In genomic region chr2:17580319-17580715, GRCh38 we compare ENCODE assay signal across 15 cellular contexts. TPM values are rescaled to one million over a fixed set of nuclear protein-coding genes. Genes with fewer than 3 reads are reported as not detected.
A peak's percentile ranks its signal among the peaks of the same experiment; 100 is the strongest.
DNase-seq lines count a peak whose midpoint lies in the region; FAIRE-seq and TF ChIP-seq lines count a peak whose summit lies in the region.
"Had no signal": no experiment of that assay in that cellular context is flagged by ENCODE, and none has a peak within 500 bp of the region (broad histone marks: within the 10 kb centered on the region; RNA-seq: fewer than 3 reads in every experiment).

No MANE protein-coding gene starts in this region.

- FAIRE-seq in GM18507 (lab: Jason Lieb, UNC) (peak; percentile 70), H54 (lab: Jason Lieb, UNC) (no peak)
- FAIRE-seq: D721Med had no signal

- WGBS in esophagus squamous epithelium, 2 donors = 33 to 42% methylated on average over 1 to 2 of the region's 2 CpGs
- 52% methylated on average over 2 of the region's 2 CpGs for WGBS in suprapubic skin

- DNase-seq in GM18507 (ENCODE audit: extremely low spot score, insufficient read length, low read depth) (no peak), SW480 (ENCODE audit: low spot score) (peak; percentile 91), esophagus squamous epithelium (lab: John Stamatoyannopoulos, UW) (no peak), suprapubic skin (ENCODE audit: low spot score in 2 of 2) (no peak), KG1 (lab: John Stamatoyannopoulos, UW) (no peak), H54 (ENCODE audit: insufficient read length, low spot score) (no peak), dermis blood vessel endothelial cell (no peak)
- DNase-seq: BE2C; CD8-positive, alpha-beta T cell; DND-41; GDM1; NCI-H526 treated with DMSO at 0.1 percent for 48 hours; NK-92 treated with Interleukin-12 subunit alpha and Interleukin-12 subunit beta, amount 100 ng/mL, for 24 hours had no signal

- H3K27me3 ChIP-seq in esophagus squamous epithelium = no peaks in the 10 kb centered on the region
- H3K27me3 ChIP-seq in suprapubic skin = no peaks in the 10 kb centered on the region
- H3K27me3 ChIP-seq: BE2C had no signal

- H3K9me3 ChIP-seq in esophagus squamous epithelium (no peaks in the 10 kb centered on the region), suprapubic skin (no peaks in the 10 kb centered on the region)
- H3K9me3 ChIP-seq: BE2C, HAP-1 had no signal

- H3K36me3 ChIP-seq in esophagus squamous epithelium (no peaks in the 10 kb centered on the region), suprapubic skin (no peaks in the 10 kb centered on the region)
- H3K36me3 ChIP-seq: BE2C, HAP-1 had no signal

- TF ChIP-seq EP300 in suprapubic skin (IDR thresholded peaks at IDR 0.05) = no peak

- H3K4me3 ChIP-seq in esophagus squamous epithelium = peak overlapping the region in 1 of 4 donors; percentile 1
- H3K4me3 ChIP-seq in suprapubic skin = no peak overlapping the region
- H3K4me3 ChIP-seq: HAP-1 had no signal

- H3K27ac ChIP-seq in esophagus squamous epithelium (peak overlapping the region; percentile 74 to 91 (median 84)), suprapubic skin (peak overlapping the region; percentile 26)

- TF ChIP-seq POLR2A in esophagus squamous epithelium (IDR thresholded peaks at IDR 0.05) (no peak), suprapubic skin (IDR thresholded peaks at IDR 0.05) (no peak), H54 (IDR thresholded peaks at IDR 0.05; ENCODE audit: low read depth, low read length) (no peak)

- intact Hi-C loops in esophagus squamous epithelium (cut with DNase I) = no loop called here

- no peak for TF ChIP-seq CTCF in esophagus squamous epithelium (IDR thresholded peaks at IDR 0.05)
- no peak for TF ChIP-seq CTCF in suprapubic skin (IDR thresholded peaks at IDR 0.05)

- H3K4me1 ChIP-seq in esophagus squamous epithelium (peaks cover 7 to 88% (median 10%) of the 10 kb centered on the region in 3 donors), suprapubic skin (peaks cover 10% of the 10 kb centered on the region)
- H3K4me1 ChIP-seq: BE2C had no signal

RNA-seq across cellular contexts. Expression of gene VSNL1, which starts 39.8 kb away (rescaled TPM):
- total RNA-seq in esophagus squamous epithelium (10 to 100 TPM; 39.1 to 88.3 (median 51.0) TPM), suprapubic skin (10 to 100 TPM in 3 of 4 donors, 1 to 10 TPM in 1; 6.0 to 18.8 (median 15.2) TPM), dermis blood vessel endothelial cell (0.14 TPM in 1 of 2 replicates, not detected in the other)
- total RNA-seq: CD8-positive, alpha-beta T cell had no signal
